ENCODE assay signal across 15 cellular contexts in genomic region chr12:89213139-89213538, GRCh38.
"Had no signal": no experiment of that assay in that cellular context is flagged by ENCODE, and none has a peak within 500 bp of the region (broad histone marks: within the 10 kb centered on the region; RNA-seq: fewer than 3 reads in every experiment).

No MANE protein-coding gene starts in this region.

- H3K27me3 ChIP-seq: ascending aorta, cardiac muscle cell, colonic mucosa, tibial artery, uterus had no signal

- DNase-seq: activated CD4-positive, alpha-beta memory T cell treated with anti-CD3 and anti-CD28 coated beads, Interleukin-2, amount 10 ng/mL, durations not matched to agents 7 days and 5 days; activated CD4-positive, alpha-beta T cell treated with anti-CD3 and anti-CD28 coated beads for 36 hours; activated gamma-delta T cell treated with Interleukin-2 at 50 U/mL for 16 hours; activated T-cell treated with anti-CD3 and anti-CD28 coated beads, Interleukin-2, amount 50 U/mL, for 48 hours; colonic mucosa; foreskin melanocyte; hippocampal formation; occipital lobe; stimulated activated CD4-positive, alpha-beta T cell treated with anti-CD3 and anti-CD28 coated beads, Interleukin-4, amount 100 ng/mL, for 4 hours; tibial artery; uterus had no signal

- H3K27ac ChIP-seq: ascending aorta, cardiac muscle cell, colonic mucosa, tibial artery had no signal

- ATAC-seq: activated CD4-positive, alpha-beta T cell treated with anti-CD3 and anti-CD28 coated beads for 36 hours; natural killer cell treated with Interleukin-12 subunit alpha and Interleukin-12 subunit beta and Interleukin-15 and Interleukin-18, amount 100 ng/mL, for 72 hours had no signal

- H3K4me1 ChIP-seq: colonic mucosa, uterus had no signal

- H3K4me3 ChIP-seq: ascending aorta, cardiac muscle cell, colonic mucosa, skin epidermis, tibial artery, uterus had no signal

- H3K36me3 ChIP-seq: ascending aorta, cardiac muscle cell, colonic mucosa, tibial artery, uterus had no signal

- H3K9me3 ChIP-seq: ascending aorta, colonic mucosa, tibial artery, uterus had no signal
